ENCODE assay signal across 8 cellular contexts in genomic region chr5:175479125-175479881, GRCh38. TPM values are rescaled to one million over a fixed set of nuclear protein-coding genes. Genes with fewer than 3 reads are reported as not detected.
DNase-seq lines count a peak whose midpoint lies in the region; ATAC-seq lines count a peak whose summit lies in the region.

No MANE protein-coding gene starts in this region.

- no peak for DNase-seq in activated T-helper 2 cell treated with anti-CD3 and anti-CD28 coated beads, Interferon-gamma antibody, Interleukin-2, Interleukin-4, amounts not matched to agents 10 μg/mL and 5 μg/mL and 100 μg/mL, durations not matched to agents 14 hours and 24 hours and 36 hours (ENCODE audit: low spot score)
- no peak for DNase-seq in substantia nigra (lab: John Stamatoyannopoulos, UW)
- DNase-seq in NCI-H2107 (lab: John Stamatoyannopoulos, UW) = no peak

- H3K9ac ChIP-seq in iPS-20b (ENCODE audit: low read depth, low read length) = peak overlapping the region; percentile 86; the same call in 1 of the 2 replicates

- H3K4me1 ChIP-seq in iPS-20b (ENCODE audit: insufficient read depth, low read length) = peaks cover 6% of the 10 kb centered on the region; the same call in 1 of the 2 replicates

- peaks cover 19% of the 10 kb centered on the region for H3K27me3 ChIP-seq in iPS-20b (ENCODE audit: insufficient read depth, low read length)

- no peaks in the 10 kb centered on the region for H3K9me3 ChIP-seq in iPS-20b (ENCODE audit: insufficient read depth, low read depth, low read length)

- peaks cover 54% of the 10 kb centered on the region for H3K36me3 Mint-ChIP-seq in activated T-helper 2 cell treated with anti-CD3 and anti-CD28 coated beads, Interferon-gamma antibody, Interleukin-2, Interleukin-4, amounts not matched to agents 10 μg/mL and 5 μg/mL and 100 μg/mL, durations not matched to agents 14 hours and 24 hours and 36 hours (ENCODE audit: low read depth)

- no peaks in the 10 kb centered on the region for H3K9me3 Mint-ChIP-seq in activated T-helper 2 cell treated with anti-CD3 and anti-CD28 coated beads, Interferon-gamma antibody, Interleukin-2, Interleukin-4, amounts not matched to agents 10 μg/mL and 5 μg/mL and 100 μg/mL, durations not matched to agents 14 hours and 24 hours and 36 hours

- H3K36me3 ChIP-seq in iPS-20b (ENCODE audit: insufficient read depth, low read depth, low read length) = peaks cover 41% of the 10 kb centered on the region

- peaks cover 59% of the 10 kb centered on the region for H3K4me1 Mint-ChIP-seq in activated T-helper 2 cell treated with anti-CD3 and anti-CD28 coated beads, Interferon-gamma antibody, Interleukin-2, Interleukin-4, amounts not matched to agents 10 μg/mL and 5 μg/mL and 100 μg/mL, durations not matched to agents 14 hours and 24 hours and 36 hours (ENCODE audit: low read depth)

- H3K4me3 ChIP-seq in iPS-20b (ENCODE audit: low read length) = peak overlapping the region; percentile 94

- H3K27ac ChIP-seq in iPS-20b (ENCODE audit: low read length) = no peak overlapping the region
- H3K27ac ChIP-seq in substantia nigra (ENCODE audit: low read depth, low read length, poor library complexity, severe bottlenecking) = peak overlapping the region; percentile 76

- ATAC-seq in GM18511 (IDR thresholded peaks at IDR 0.05; ENCODE audit: unreplicated experiment) (peak; percentile 3), HG03196 (IDR thresholded peaks at IDR 0.05; ENCODE audit: unreplicated experiment) (peak; percentile 1), HG02973 (IDR thresholded peaks at IDR 0.05; ENCODE audit: unreplicated experiment) (no peak), GM19035 (IDR thresholded peaks at IDR 0.05; ENCODE audit: unreplicated experiment) (no peak)

- peaks cover 3% of the 10 kb centered on the region for H3K27me3 Mint-ChIP-seq in activated T-helper 2 cell treated with anti-CD3 and anti-CD28 coated beads, Interferon-gamma antibody, Interleukin-2, Interleukin-4, amounts not matched to agents 10 μg/mL and 5 μg/mL and 100 μg/mL, durations not matched to agents 14 hours and 24 hours and 36 hours (ENCODE audit: low read depth)

- intact Hi-C loops in activated T-helper 2 cell treated with anti-CD3 and anti-CD28 coated beads, Interferon-gamma antibody, Interleukin-2, Interleukin-4, amounts not matched to agents 10 μg/mL and 5 μg/mL and 100 μg/mL, durations not matched to agents 14 hours and 24 hours and 36 hours (cut with micrococcal nuclease) = no loop called here

- H3K4me3 Mint-ChIP-seq in activated T-helper 2 cell treated with anti-CD3 and anti-CD28 coated beads, Interferon-gamma antibody, Interleukin-2, Interleukin-4, amounts not matched to agents 10 μg/mL and 5 μg/mL and 100 μg/mL, durations not matched to agents 14 hours and 24 hours and 36 hours (ENCODE audit: low read depth) = peak overlapping the region; percentile 95

- peak overlapping the region; percentile 92 for H3K27ac Mint-ChIP-seq in activated T-helper 2 cell treated with anti-CD3 and anti-CD28 coated beads, Interferon-gamma antibody, Interleukin-2, Interleukin-4, amounts not matched to agents 10 μg/mL and 5 μg/mL and 100 μg/mL, durations not matched to agents 14 hours and 24 hours and 36 hours

RNA-seq across cellular contexts. Expression of gene SFXN1, which starts 0.9 kb away (rescaled TPM):
- 318 and 326 TPM in 2 replicates for total RNA-seq in activated T-helper 2 cell treated with anti-CD3 and anti-CD28 coated beads, Interferon-gamma antibody, Interleukin-2, Interleukin-4, amounts not matched to agents 10 μg/mL and 5 μg/mL and 100 μg/mL, durations not matched to agents 14 hours and 24 hours and 36 hours

RNA-seq across cellular contexts. Expression of gene DRD1, which starts 35.3 kb away (rescaled TPM):
- total RNA-seq in activated T-helper 2 cell treated with anti-CD3 and anti-CD28 coated beads, Interferon-gamma antibody, Interleukin-2, Interleukin-4, amounts not matched to agents 10 μg/mL and 5 μg/mL and 100 μg/mL, durations not matched to agents 14 hours and 24 hours and 36 hours = not detected in 2 replicates

Comparison
In these comparisons a context has a peak if more than half of its experiments do, and no peak if none do; other contexts are left out.
1. ATAC-seq: peak in GM18511 (single experiment) and HG03196 (single experiment); none in HG02973 (single experiment) and GM19035 (single experiment).